17 cellular contexts compared by ENCODE assay signal in the genomic region with DNA sequence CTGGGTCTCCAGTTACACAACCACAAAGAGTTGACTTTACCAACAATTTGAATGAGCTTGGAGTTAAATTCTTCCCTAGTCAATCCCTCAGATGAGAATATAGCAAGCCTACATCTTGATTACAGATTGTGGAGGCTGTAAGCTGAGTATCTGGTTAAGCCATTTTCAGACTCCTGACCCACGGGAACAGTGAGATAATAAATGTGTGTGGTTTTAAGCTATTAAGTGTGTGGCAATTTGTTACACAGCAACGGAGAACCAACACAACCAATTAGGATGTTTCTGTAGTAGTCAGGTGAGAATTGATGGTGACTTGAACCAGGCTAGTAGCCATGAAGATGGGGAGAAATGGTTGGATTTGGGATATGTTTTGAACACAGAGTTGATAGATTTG. TPM values are rescaled to one million over a fixed set of nuclear protein-coding genes. Genes with fewer than 3 reads are reported as not detected.
DNase-seq lines count a peak whose midpoint lies in the region; ATAC-seq and TF ChIP-seq lines count a peak whose summit lies in the region.
"Had no signal": no experiment of that assay in that cellular context is flagged by ENCODE, and none has a peak within 500 bp of the region (broad histone marks: within the 10 kb centered on the region; RNA-seq: fewer than 3 reads in every experiment).

No MANE protein-coding gene starts in this region.

- H3K9me3 ChIP-seq in skeletal muscle satellite cell (replicated peaks; ENCODE audit: low read length) = no peaks in the 10 kb centered on the region
- H3K9me3 ChIP-seq: tibial nerve had no signal

- H3K4me3 Mint-ChIP-seq in WTC11 = no peak overlapping the region
- H3K4me3 Mint-ChIP-seq: activated CD4-positive, alpha-beta memory T cell treated with anti-CD3 and anti-CD28 coated beads for 36 hours; activated T-cell treated with anti-CD3 and anti-CD28 coated beads, Interleukin-2, amount 50 U/mL, for 4 hours; memory B cell had no signal

- H3K9me3 Mint-ChIP-seq in WTC11 = no peaks in the 10 kb centered on the region
- H3K9me3 Mint-ChIP-seq: activated CD4-positive, alpha-beta memory T cell treated with anti-CD3 and anti-CD28 coated beads for 36 hours; activated naive CD4-positive, alpha-beta T cell treated with anti-CD3 and anti-CD28 coated beads, Interleukin-2, amount 50 U/mL, for 72 hours; activated T-cell treated with anti-CD3 and anti-CD28 coated beads, Interleukin-2, amount 50 U/mL, for 4 hours; memory B cell had no signal

- no peak overlapping the region for H3K27ac Mint-ChIP-seq in WTC11
- H3K27ac Mint-ChIP-seq: activated CD4-positive, alpha-beta memory T cell treated with anti-CD3 and anti-CD28 coated beads for 36 hours; activated naive CD4-positive, alpha-beta T cell treated with anti-CD3 and anti-CD28 coated beads, Interleukin-2, amount 50 U/mL, for 72 hours; memory B cell had no signal

- CTCF ChIA-PET in RWPE1 (lab: Yijun Ruan, JAX) (no interaction called here), WTC11 (lab: Charles Lee) (interaction anchor here (1.5 kb wide), 1 partner anchor 22 kb away, joined by 3 read pairs; no protein-coding TSS in a partner anchor)

- H3K4me1 ChIP-seq in skeletal muscle satellite cell (ENCODE audit: control insufficient read depth, insufficient read depth, low read length) = peaks cover 39% of the 10 kb centered on the region

- no peaks in the 10 kb centered on the region for H3K36me3 ChIP-seq in skeletal muscle satellite cell (ENCODE audit: insufficient read depth, low read length)
- H3K36me3 ChIP-seq: tibial nerve had no signal

- peak overlapping the region; percentile 29 for H3K4me2 ChIP-seq in skeletal muscle satellite cell (ENCODE audit: low read length)

- peak; percentile 39 for DNase-seq in H4 (ENCODE audit: low spot score)
- DNase-seq in RWPE1 (ENCODE audit: low spot score) = no peak
- peak; percentile 35 for DNase-seq in glomerular visceral epithelial cell (ENCODE audit: extremely low spot score)
- DNase-seq in WTC11 (ENCODE audit: low spot score) = no peak
- no peak for DNase-seq in NCI-H2171 treated with DMSO at 0.1 percent for 48 hours (lab: John Stamatoyannopoulos, UW)
- no peak for DNase-seq in nucleus accumbens (lab: John Stamatoyannopoulos, UW)
- DNase-seq: activated T-cell treated with anti-CD3 and anti-CD28 coated beads, Interleukin-2, amount 50 U/mL, for 4 hours; effector CD4-positive, alpha-beta T cell; NCI-H2029; NCI-H526 treated with DMSO at 0.1 percent for 48 hours had no signal

- TF ChIP-seq CTCF in RWPE1 (conservative IDR thresholded peaks at IDR 0.05; ENCODE audit: low read depth) (no peak), WTC11 (IDR thresholded peaks at IDR 0.05) (no peak)

- ATAC-seq in GM18511 (IDR thresholded peaks at IDR 0.05; ENCODE audit: unreplicated experiment) (no peak), WTC11 (no peak)
- ATAC-seq: activated naive CD4-positive, alpha-beta T cell treated with anti-CD3 and anti-CD28 coated beads, Interleukin-2, amount 50 U/mL, for 72 hours; activated T-cell treated with anti-CD3 and anti-CD28 coated beads, Interleukin-2, amount 50 U/mL, for 4 hours had no signal

- H3K27me3 ChIP-seq in skeletal muscle satellite cell (ENCODE audit: control insufficient read depth, insufficient read depth, low read length) = no peaks in the 10 kb centered on the region
- H3K27me3 ChIP-seq: tibial nerve had no signal

- no peaks in the 10 kb centered on the region for H3K27me3 Mint-ChIP-seq in WTC11 (ENCODE audit: low read depth)
- H3K27me3 Mint-ChIP-seq: activated CD4-positive, alpha-beta memory T cell treated with anti-CD3 and anti-CD28 coated beads for 36 hours; memory B cell had no signal

- peak overlapping the region; percentile 57 for H3K27ac ChIP-seq in RWPE1
- H3K27ac ChIP-seq: C4-2B had no signal

- POLR2A ChIA-PET in RWPE1 (lab: Yijun Ruan, JAX; ENCODE audit: low non-redundant PET) (no interaction called here), WTC11 (lab: Charles Lee) (no interaction called here)

- H3K4me1 Mint-ChIP-seq in WTC11 = peaks cover 14% of the 10 kb centered on the region
- H3K4me1 Mint-ChIP-seq: memory B cell had no signal

- no peaks in the 10 kb centered on the region for H3K36me3 Mint-ChIP-seq in WTC11
- H3K36me3 Mint-ChIP-seq: activated CD4-positive, alpha-beta memory T cell treated with anti-CD3 and anti-CD28 coated beads for 36 hours; activated naive CD4-positive, alpha-beta T cell treated with anti-CD3 and anti-CD28 coated beads, Interleukin-2, amount 50 U/mL, for 72 hours; memory B cell had no signal

- H3K4me3 ChIP-seq in skeletal muscle satellite cell (ENCODE audit: low read length) = no peak overlapping the region
- H3K4me3 ChIP-seq: tibial nerve had no signal

- H3K9ac ChIP-seq in skeletal muscle satellite cell (ENCODE audit: low read depth, low read length) = no peak overlapping the region

TF ChIP-seq in WTC11, 78 proteins besides CTCF, POLR2A, EP300 and RAD21 (continues in another document):
- TF ChIP-seq, protein P1, sequence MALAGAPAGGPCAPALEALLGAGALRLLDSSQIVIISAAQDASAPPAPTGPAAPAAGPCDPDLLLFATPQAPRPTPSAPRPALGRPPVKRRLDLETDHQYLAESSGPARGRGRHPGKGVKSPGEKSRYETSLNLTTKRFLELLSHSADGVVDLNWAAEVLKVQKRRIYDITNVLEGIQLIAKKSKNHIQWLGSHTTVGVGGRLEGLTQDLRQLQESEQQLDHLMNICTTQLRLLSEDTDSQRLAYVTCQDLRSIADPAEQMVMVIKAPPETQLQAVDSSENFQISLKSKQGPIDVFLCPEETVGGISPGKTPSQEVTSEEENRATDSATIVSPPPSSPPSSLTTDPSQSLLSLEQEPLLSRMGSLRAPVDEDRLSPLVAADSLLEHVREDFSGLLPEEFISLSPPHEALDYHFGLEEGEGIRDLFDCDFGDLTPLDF (CRISPR knock-in tag; IDR thresholded peaks at IDR 0.05) = no peak
- TF ChIP-seq, protein P2, sequence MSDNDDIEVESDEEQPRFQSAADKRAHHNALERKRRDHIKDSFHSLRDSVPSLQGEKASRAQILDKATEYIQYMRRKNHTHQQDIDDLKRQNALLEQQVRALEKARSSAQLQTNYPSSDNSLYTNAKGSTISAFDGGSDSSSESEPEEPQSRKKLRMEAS (CRISPR knock-in tag; IDR thresholded peaks at IDR 0.05) = no peak
- TF ChIP-seq, protein P3, sequence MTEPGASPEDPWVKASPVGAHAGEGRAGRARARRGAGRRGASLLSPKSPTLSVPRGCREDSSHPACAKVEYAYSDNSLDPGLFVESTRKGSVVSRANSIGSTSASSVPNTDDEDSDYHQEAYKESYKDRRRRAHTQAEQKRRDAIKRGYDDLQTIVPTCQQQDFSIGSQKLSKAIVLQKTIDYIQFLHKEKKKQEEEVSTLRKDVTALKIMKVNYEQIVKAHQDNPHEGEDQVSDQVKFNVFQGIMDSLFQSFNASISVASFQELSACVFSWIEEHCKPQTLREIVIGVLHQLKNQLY (CRISPR knock-in tag; IDR thresholded peaks at IDR 0.05) = no peak
- no peak for TF ChIP-seq CREM (CRISPR knock-in tag; IDR thresholded peaks at IDR 0.05)
- TF ChIP-seq KAT7 (CRISPR knock-in tag; IDR thresholded peaks at IDR 0.05; ENCODE audit: borderline replicate concordance) = no peak
- no peak for TF ChIP-seq ZNF138 (CRISPR knock-in tag; conservative IDR thresholded peaks at IDR 0.05)
- TF ChIP-seq, protein P4, sequence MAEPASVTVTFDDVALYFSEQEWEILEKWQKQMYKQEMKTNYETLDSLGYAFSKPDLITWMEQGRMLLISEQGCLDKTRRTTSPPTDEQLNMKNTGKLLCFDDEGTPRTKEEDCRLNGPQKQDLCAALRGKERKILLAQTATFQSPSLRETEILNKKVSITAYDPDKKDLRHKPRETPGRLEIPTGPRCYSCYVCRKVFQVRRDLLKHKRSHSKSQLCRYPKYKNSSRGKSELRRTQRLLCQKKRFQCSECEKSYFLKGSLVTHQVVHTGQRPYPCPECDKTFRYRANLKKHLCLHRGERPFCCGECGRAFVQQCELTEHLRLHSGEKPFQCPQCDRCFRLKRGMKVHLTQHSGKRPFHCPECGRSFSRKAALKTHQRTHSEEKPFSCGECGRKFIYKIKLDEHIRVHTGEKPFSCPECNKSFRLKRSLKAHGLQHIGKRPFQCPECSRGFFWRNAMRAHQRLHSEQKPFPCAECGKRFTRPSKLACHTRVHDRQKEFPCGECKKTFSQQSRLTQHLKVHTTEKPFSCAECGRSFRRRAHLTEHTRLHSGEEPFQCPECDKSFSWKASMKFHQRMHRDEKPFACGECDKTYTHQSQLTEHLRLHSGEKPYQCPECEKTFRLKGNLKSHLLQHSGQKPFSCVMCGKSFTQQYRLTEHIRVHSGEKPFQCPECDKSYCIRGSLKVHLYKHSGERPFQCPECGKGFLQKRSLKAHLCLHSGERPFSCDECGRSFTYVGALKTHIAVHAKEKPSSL (CRISPR knock-in tag; conservative IDR thresholded peaks at IDR 0.05) = no peak
- TF ChIP-seq ZNF232 (CRISPR knock-in tag; IDR thresholded peaks at IDR 0.05) = no peak
- TF ChIP-seq, protein P5, sequence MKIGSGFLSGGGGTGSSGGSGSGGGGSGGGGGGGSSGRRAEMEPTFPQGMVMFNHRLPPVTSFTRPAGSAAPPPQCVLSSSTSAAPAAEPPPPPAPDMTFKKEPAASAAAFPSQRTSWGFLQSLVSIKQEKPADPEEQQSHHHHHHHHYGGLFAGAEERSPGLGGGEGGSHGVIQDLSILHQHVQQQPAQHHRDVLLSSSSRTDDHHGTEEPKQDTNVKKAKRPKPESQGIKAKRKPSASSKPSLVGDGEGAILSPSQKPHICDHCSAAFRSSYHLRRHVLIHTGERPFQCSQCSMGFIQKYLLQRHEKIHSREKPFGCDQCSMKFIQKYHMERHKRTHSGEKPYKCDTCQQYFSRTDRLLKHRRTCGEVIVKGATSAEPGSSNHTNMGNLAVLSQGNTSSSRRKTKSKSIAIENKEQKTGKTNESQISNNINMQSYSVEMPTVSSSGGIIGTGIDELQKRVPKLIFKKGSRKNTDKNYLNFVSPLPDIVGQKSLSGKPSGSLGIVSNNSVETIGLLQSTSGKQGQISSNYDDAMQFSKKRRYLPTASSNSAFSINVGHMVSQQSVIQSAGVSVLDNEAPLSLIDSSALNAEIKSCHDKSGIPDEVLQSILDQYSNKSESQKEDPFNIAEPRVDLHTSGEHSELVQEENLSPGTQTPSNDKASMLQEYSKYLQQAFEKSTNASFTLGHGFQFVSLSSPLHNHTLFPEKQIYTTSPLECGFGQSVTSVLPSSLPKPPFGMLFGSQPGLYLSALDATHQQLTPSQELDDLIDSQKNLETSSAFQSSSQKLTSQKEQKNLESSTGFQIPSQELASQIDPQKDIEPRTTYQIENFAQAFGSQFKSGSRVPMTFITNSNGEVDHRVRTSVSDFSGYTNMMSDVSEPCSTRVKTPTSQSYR (CRISPR knock-in tag; IDR thresholded peaks at IDR 0.05) = no peak
- TF ChIP-seq ZBTB21 (CRISPR knock-in tag; IDR thresholded peaks at IDR 0.05; ENCODE audit: borderline replicate concordance) = no peak

RNA-seq across cellular contexts. Expression of a gene that starts 37.7 kb away (rescaled TPM):
- total RNA-seq in H4 (2014; rRNA removed; shearing (Covaris generic)) = 9.0 and 11.4 TPM in 2 replicates
- total RNA-seq in skeletal muscle satellite cell (2012; rRNA removed) = 105 and 108 TPM in 2 replicates
- 87.0 to 93.7 TPM (median 90.8 TPM) in 3 replicates for total RNA-seq in WTC11 (2021)

Comparison
In these comparisons a context has a peak if more than half of its experiments do, and no peak if none do; other contexts are left out.
1. DNase-seq: peak in H4 (single experiment) and glomerular visceral epithelial cell (single experiment); none in RWPE1 (single experiment), WTC11 (single experiment), NCI-H2171 treated with DMSO at 0.1 percent for 48 hours (single experiment) and nucleus accumbens (0 of 56).